Comparison of ENCODE assay signal across 1 cellular context in genomic region chr1:11248169-11248568, GRCh38.
TF ChIP-seq lines count a peak whose summit lies in the region.

No MANE protein-coding gene starts in this region.

TF ChIP-seq in K562, 482 proteins besides CTCF, POLR2A, EP300 and RAD21:
- TF ChIP-seq NFRKB (IDR thresholded peaks at IDR 0.05; ENCODE audit: low read depth): no peak
- TF ChIP-seq BRD9 (IDR thresholded peaks at IDR 0.05; ENCODE audit: low read depth, partially characterized antibody): no peak
- TF ChIP-seq HINFP (tag; conservative IDR thresholded peaks at IDR 0.05; ENCODE audit: low read depth): no peak
- no peak for TF ChIP-seq NCOA6 (IDR thresholded peaks at IDR 0.05)
- TF ChIP-seq PTTG1 (tag; IDR thresholded peaks at IDR 0.05; ENCODE audit: low read depth): no peak
- no peak for TF ChIP-seq ZNF212 (CRISPR knock-in tag; IDR thresholded peaks at IDR 0.05)
- TF ChIP-seq AFF4 (CRISPR knock-in tag; IDR thresholded peaks at IDR 0.05): no peak
- no peak for TF ChIP-seq ETV1 (tag; conservative IDR thresholded peaks at IDR 0.05; ENCODE audit: low read depth)
- TF ChIP-seq SRSF9 (IDR thresholded peaks at IDR 0.05; ENCODE audit: borderline replicate concordance, low read depth, low read length): no peak
- TF ChIP-seq MCM7 (IDR thresholded peaks at IDR 0.05): no peak
- no peak for TF ChIP-seq PHB2 (IDR thresholded peaks at IDR 0.05; ENCODE audit: low read depth)
- no peak for TF ChIP-seq MBD2 (IDR thresholded peaks at IDR 0.05; ENCODE audit: borderline replicate concordance, low read depth)
- no peak for TF ChIP-seq SMC3 (conservative IDR thresholded peaks at IDR 0.05; ENCODE audit: insufficient read depth, low read depth, low read length)
